In genomic region chr2:191304939-191305875, GRCh38 we compare ENCODE assay signal across 9 cellular contexts.
DNase-seq lines count a peak whose midpoint lies in the region; ATAC-seq, FAIRE-seq and TF ChIP-seq lines count a peak whose summit lies in the region.
"Had no signal": no experiment of that assay in that cellular context is flagged by ENCODE, and none has a peak within 500 bp of the region (broad histone marks: within the 10 kb centered on the region; RNA-seq: fewer than 3 reads in every experiment).

No MANE protein-coding gene starts in this region.

- H3K18ac ChIP-seq in H1 (ENCODE audit: extremely low read depth, low read length): no peak overlapping the region

- no peak overlapping the region for H3K9ac ChIP-seq in H1 (replicated peaks in 1 of 4; ENCODE audit: extremely low read depth in 1 of 4, low read depth in 3 of 4, low read length in 3 of 4)

- H3K4ac ChIP-seq in H1 (replicated peaks; ENCODE audit: insufficient read length, low read depth, low read length): no peak overlapping the region

- WGBS in H1 (ENCODE audit: extremely low coverage in 1 of 2, insufficient coverage in 1 of 2, insufficient read length in 1 of 2, insufficient replicate concordance in 2 of 2, low coverage in 1 of 2, low lambda C conversion rate in 2 of 2, missing lambda C conversion rate in 1 of 2), 2 experiments: 94% methylated on average over 8 of the region's 8 CpGs; no CpG with 5 or more reads in 1 of the 2 experiments
- 78 to 83% methylated on average over 8 of the region's 8 CpGs for WGBS in lung, 2 donors
- 62 to 68% methylated on average over 8 of the region's 8 CpGs for WGBS in testis, 2 donors

- no peak overlapping the region for H3K27ac ChIP-seq in H1 (ENCODE audit: low read depth, low read length)
- peak overlapping the region; percentile 46 to 67 for H3K27ac ChIP-seq in lung (ENCODE audit: low read depth in 1 of 2, low read length in 1 of 2)
- peak overlapping the region; percentile 33 to 68 for H3K27ac ChIP-seq in testis
- H3K27ac ChIP-seq: HL-60 had no signal

- no peak for FAIRE-seq in H1 (lab: Jason Lieb, UNC)

- no peak overlapping the region for H3K14ac ChIP-seq in H1 (ENCODE audit: insufficient read length)

- H2AK5ac ChIP-seq in H1 (ENCODE audit: low read depth, low read length): no peak overlapping the region

- peaks cover 0 to 2% of the 10 kb centered on the region in 2 experiments for H4K20me1 ChIP-seq in H1 (replicated peaks in 1 of 2; ENCODE audit: control insufficient read depth in 1 of 2, insufficient read depth in 2 of 2, low read length in 2 of 2)

- no peaks in the 10 kb centered on the region for H3K23me2 ChIP-seq in H1 (ENCODE audit: low read depth, low read length)

- H2BK20ac ChIP-seq in H1 (ENCODE audit: low read length): no peak overlapping the region

- H2BK120ac ChIP-seq in H1 (replicated peaks; ENCODE audit: low read depth, low read length): no peak overlapping the region

- peaks cover 3% of the 10 kb centered on the region for H3K79me1 ChIP-seq in H1 (ENCODE audit: low read depth, low read length)

- H4K8ac ChIP-seq in H1 (ENCODE audit: extremely low read depth, insufficient read depth, low read length): peak overlapping the region; percentile 47; the same call in 1 of the 2 replicates

- no peaks in the 10 kb centered on the region for H3K9me3 ChIP-seq in MG63
- H3K9me3 ChIP-seq in H1 (ENCODE audit: insufficient read depth in 2 of 2, low read depth in 1 of 2, low read length in 1 of 2): no peaks in the 10 kb centered on the region
- H3K9me3 ChIP-seq in lung (ENCODE audit: control insufficient read depth in 2 of 2, insufficient read depth in 1 of 2, low read length in 1 of 2): no peaks in the 10 kb centered on the region
- H3K9me3 ChIP-seq in testis: no peaks in the 10 kb centered on the region

- H4K5ac ChIP-seq in H1 (ENCODE audit: insufficient read length, low read depth, low read length): no peak overlapping the region

- no peak overlapping the region for H3K4me3 ChIP-seq in MG63
- H3K4me3 ChIP-seq in H1 (ENCODE audit: extremely low read depth in 1 of 4, insufficient read depth in 2 of 4, low read depth in 3 of 4, low read length in 4 of 4): no peak overlapping the region
- no peak overlapping the region for H3K4me3 ChIP-seq in lung
- H3K4me3 ChIP-seq in testis: no peak overlapping the region

- no peak for TF ChIP-seq EP300 in H1 (IDR thresholded peaks at IDR 0.05; ENCODE audit: borderline replicate concordance in 1 of 2, low read depth in 2 of 2, low read length in 2 of 2)

- peaks cover 4 to 58% of the 10 kb centered on the region in 2 experiments; a peak in 3 of 4 replicates for H3K79me2 ChIP-seq in H1 (ENCODE audit: control insufficient read depth in 1 of 2, insufficient read depth in 2 of 2, low read length in 2 of 2)

- no peak overlapping the region for H2AFZ ChIP-seq in H1 (ENCODE audit: low read length)

- CTCF ChIA-PET in H1 (lab: Charles Lee; ENCODE audit: partially characterized antibody): interaction anchor here (1.2 kb wide), 1 partner anchor 87 kb away, joined by 4 read pairs; no protein-coding TSS in a partner anchor

- no peak overlapping the region for H3K23ac ChIP-seq in H1 (ENCODE audit: insufficient read length)

- DNase-seq in MG63: peak; percentile 62
- DNase-seq in H1 (ENCODE audit: low read depth in 1 of 2, low spot score in 2 of 2): no peak
- no peak for DNase-seq in lung (ENCODE audit: low spot score)
- DNase-seq in testis: peak; percentile 54
- no peak for DNase-seq in effector CD8-positive, alpha-beta T cell (lab: John Stamatoyannopoulos, UW)
- no peak for DNase-seq in GM20000 (ENCODE audit: low spot score)
- DNase-seq in stimulated activated CD4-positive, alpha-beta T cell treated with anti-CD3 and anti-CD28 coated beads, Interleukin-15, amount 100 ng/mL, for 24 hours: no peak

- no peak overlapping the region for H4K91ac ChIP-seq in H1 (replicated peaks; ENCODE audit: insufficient read length, low read length)

- intact Hi-C loops in testis (cut with DNase I; ENCODE audit: low total_unique reads): no loop called here

- H3K4me2 ChIP-seq in H1 (ENCODE audit: insufficient read depth in 1 of 2, low read depth in 2 of 2, low read length in 2 of 2): no peak overlapping the region

- H3K56ac ChIP-seq in H1 (replicated peaks; ENCODE audit: insufficient read length, low read depth, low read length): no peak overlapping the region

- TF ChIP-seq POLR2A in H1 (IDR thresholded peaks at IDR 0.05; ENCODE audit: control extremely low read depth in 1 of 2, low read depth in 2 of 2, low read length in 2 of 2) (no peak), testis (IDR thresholded peaks at IDR 0.05) (no peak)

- ATAC-seq in lung (ENCODE audit: insufficient read depth, low FRiP score) (no peak), HG02840 (IDR thresholded peaks at IDR 0.05; ENCODE audit: low FRiP score, unreplicated experiment) (no peak)

- H3K4me1 ChIP-seq in H1 (replicated peaks in 1 of 4; ENCODE audit: control insufficient read depth in 3 of 4, insufficient read depth in 4 of 4, low read length in 3 of 4) (peaks cover 0 to 9% (median 4%) of the 10 kb centered on the region in 4 experiments; a peak in 2 of 7 replicates), lung (ENCODE audit: control insufficient read depth in 2 of 2, insufficient read depth in 2 of 2, low read length in 2 of 2) (peaks cover 4 to 9% of the 10 kb centered on the region in 2 donors), testis (peaks cover 8% of the 10 kb centered on the region)

- POLR2A ChIA-PET in H1 (lab: Charles Lee; ENCODE audit: partially characterized antibody): no interaction called here

- no peak overlapping the region for H2BK12ac ChIP-seq in H1 (ENCODE audit: low read depth, low read length)

- H3K36me3 ChIP-seq in MG63 (peaks cover 14% of the 10 kb centered on the region), H1 (ENCODE audit: control insufficient read depth in 2 of 4, insufficient read depth in 4 of 4, low read length in 3 of 4) (no peaks in the 10 kb centered on the region), lung (ENCODE audit: control insufficient read depth in 2 of 2, insufficient read depth in 2 of 2, low read length in 2 of 2) (peaks cover 0 to 3% of the 10 kb centered on the region in 2 donors), testis (ENCODE audit: low read depth, missing control alignments) (no peaks in the 10 kb centered on the region)

- no peak for TF ChIP-seq RAD21 in H1 (IDR thresholded peaks at IDR 0.05 in 1 of 2, conservative IDR thresholded peaks at IDR 0.05 in 1 of 2; ENCODE audit: low read depth in 2 of 2, low read length in 2 of 2)

- H2BK5ac ChIP-seq in H1 (ENCODE audit: low read depth, low read length): no peak overlapping the region

- no peak overlapping the region for H2BK15ac ChIP-seq in H1 (ENCODE audit: low read length)

- H3K27me3 ChIP-seq in MG63 (no peaks in the 10 kb centered on the region), H1 (replicated peaks in 1 of 4; ENCODE audit: control insufficient read depth in 3 of 4, extremely low read depth in 1 of 4, insufficient read depth in 3 of 4, low read length in 3 of 4) (no peaks in the 10 kb centered on the region; a peak in 1 of 7 replicates), lung (ENCODE audit: control insufficient read depth, insufficient read depth) (no peaks in the 10 kb centered on the region), testis (no peaks in the 10 kb centered on the region)

- TF ChIP-seq CTCF in H1 (IDR thresholded peaks at IDR 0.05; ENCODE audit: control extremely low read depth in 1 of 3, insufficient read depth in 1 of 3, low read depth in 1 of 3, low read length in 3 of 3) (no peak), lung (IDR thresholded peaks at IDR 0.05; ENCODE audit: control extremely low read depth, extremely low read depth) (no peak), testis (IDR thresholded peaks at IDR 0.05) (no peak), GM20000 (IDR thresholded peaks at IDR 0.05; ENCODE audit: extremely low read depth, missing control alignments) (no peak)

TF ChIP-seq in H1, 55 proteins besides CTCF, POLR2A, EP300 and RAD21 (continues in another document):
- TF ChIP-seq CEBPB (IDR thresholded peaks at IDR 0.05; ENCODE audit: low read depth, low read length) (no peak), SP4 (IDR thresholded peaks at IDR 0.05; ENCODE audit: low read length) (no peak), ATF2 (IDR thresholded peaks at IDR 0.05; ENCODE audit: low read length) (no peak), GTF2F1 (IDR thresholded peaks at IDR 0.05; ENCODE audit: borderline replicate concordance, low read depth, low read length) (no peak), TBP (IDR thresholded peaks at IDR 0.05; ENCODE audit: low read depth, low read length) (no peak), SUZ12 (IDR thresholded peaks at IDR 0.05; ENCODE audit: low read length) (no peak), RFX5 (IDR thresholded peaks at IDR 0.05; ENCODE audit: borderline replicate concordance, low read depth, low read length) (no peak), NRF1 (IDR thresholded peaks at IDR 0.05; ENCODE audit: low read depth, low read length) (no peak), ATF3 (IDR thresholded peaks at IDR 0.05; ENCODE audit: insufficient read depth, low read depth, low read length) (no peak), RNF2 (IDR thresholded peaks at IDR 0.05; ENCODE audit: borderline replicate concordance, low read depth, low read length, missing control alignments, poor library complexity, severe bottlenecking) (no peak), TAF7 (optimal IDR thresholded peaks at IDR 0.05; ENCODE audit: borderline replicate concordance, low read depth, low read length) (no peak), TEAD4 (IDR thresholded peaks at IDR 0.05; ENCODE audit: low read depth, low read length) (no peak), RBBP5 (IDR thresholded peaks at IDR 0.05; ENCODE audit: borderline replicate concordance, low read depth, low read length) (no peak), EGR1 (IDR thresholded peaks at IDR 0.05; ENCODE audit: borderline replicate concordance, low read depth, low read length) (no peak), SIN3A (conservative IDR thresholded peaks at IDR 0.05 in 1 of 2, IDR thresholded peaks at IDR 0.05 in 1 of 2; ENCODE audit: low read depth in 1 of 2, low read length in 2 of 2) (no peak), TCF12 (IDR thresholded peaks at IDR 0.05; ENCODE audit: low read depth, low read length) (no peak)

Comparison
In these comparisons a context has a peak if more than half of its experiments do, and no peak if none do; other contexts are left out.
1. DNase-seq: peak in MG63 (single experiment) and testis (single experiment); none in H1 (0 of 2), lung (single experiment), effector CD8-positive, alpha-beta T cell (single experiment), GM20000 (single experiment) and stimulated activated CD4-positive, alpha-beta T cell treated with anti-CD3 and anti-CD28 coated beads, Interleukin-15, amount 100 ng/mL, for 24 hours (single experiment).